ENCODE assay signal across 8 cellular contexts in genomic region chr1:196309386-196309785, GRCh38.
DNase-seq lines count a peak whose midpoint lies in the region; ATAC-seq, FAIRE-seq and TF ChIP-seq lines count a peak whose summit lies in the region.

No MANE protein-coding gene starts in this region.

- no peak for ATAC-seq in heart right ventricle
- no peak for ATAC-seq in Right ventricle myocardium superior (ENCODE audit: poor library complexity)
- ATAC-seq in GM18498 (IDR thresholded peaks at IDR 0.05; ENCODE audit: unreplicated experiment), result no peak
- ATAC-seq in activated naive CD4-positive, alpha-beta T cell treated with anti-CD3 and anti-CD28 coated beads, Interleukin-2, amount 50 U/mL, for 72 hours, result no peak

- in situ Hi-C loops in transverse colon (cut with MboI; ENCODE audit: low pct_ligation_motif_present in 1 of 4, low pct_unique_long_range_greater_than_20kb in 1 of 4, low sequenced_read_pairs in 3 of 4), result no loop called here

- FAIRE-seq in bronchial epithelial cell (lab: Jason Lieb, UNC), result no peak

- TF ChIP-seq EP300 in transverse colon (IDR thresholded peaks at IDR 0.05; ENCODE audit: low read depth), result no peak

- no peak overlapping the region for H3K4me3 ChIP-seq in heart right ventricle
- no peak overlapping the region for H3K4me3 ChIP-seq in bronchial epithelial cell (ENCODE audit: low read depth, low read length)
- H3K4me3 ChIP-seq in transverse colon, result no peak overlapping the region

- no peak overlapping the region for H3K27ac ChIP-seq in heart right ventricle
- H3K27ac ChIP-seq in transverse colon, result no peak overlapping the region

- no peak for TF ChIP-seq POLR2A in transverse colon (IDR thresholded peaks at IDR 0.05)

- H3K27me3 ChIP-seq in heart right ventricle (no peaks in the 10 kb centered on the region), bronchial epithelial cell (ENCODE audit: control insufficient read depth, insufficient read depth, low read length) (no peaks in the 10 kb centered on the region), transverse colon (no peaks in the 10 kb centered on the region)

- H3K9me3 ChIP-seq in heart right ventricle (no peaks in the 10 kb centered on the region), transverse colon (no peaks in the 10 kb centered on the region)

- no peaks in the 10 kb centered on the region for H3K36me3 ChIP-seq in heart right ventricle
- no peaks in the 10 kb centered on the region for H3K36me3 ChIP-seq in bronchial epithelial cell (ENCODE audit: control insufficient read depth, insufficient read depth, low read length)
- no peaks in the 10 kb centered on the region for H3K36me3 ChIP-seq in transverse colon

- DNase-seq in heart right ventricle (no peak), Right ventricle myocardium superior (no peak), NCI-H1694 (lab: John Stamatoyannopoulos, UW) (peak; percentile 17), bronchial epithelial cell (ENCODE audit: low read depth) (peak; percentile 62), superior temporal gyrus (ENCODE audit: extremely low spot score) (peak; percentile 69), transverse colon (no peak)
- DNase-seq in activated naive CD4-positive, alpha-beta T cell treated with anti-CD3 and anti-CD28 coated beads, Interleukin-2, amount 50 U/mL, for 72 hours (ENCODE audit: low spot score in 2 of 2), result no peak

- no peaks in the 10 kb centered on the region for H3K36me3 Mint-ChIP-seq in activated naive CD4-positive, alpha-beta T cell treated with anti-CD3 and anti-CD28 coated beads, Interleukin-2, amount 50 U/mL, for 72 hours

- no peak overlapping the region for H3K27ac Mint-ChIP-seq in activated naive CD4-positive, alpha-beta T cell treated with anti-CD3 and anti-CD28 coated beads, Interleukin-2, amount 50 U/mL, for 72 hours

- WGBS in heart right ventricle, 2 donors, result 63 to 69% methylated on average over 1 of the region's 1 CpG
- 38 to 58% methylated on average over 1 of the region's 1 CpG for WGBS in transverse colon (ENCODE audit: low coverage in 1 of 2), 2 donors

- no peaks in the 10 kb centered on the region for H3K4me1 ChIP-seq in heart right ventricle
- no peaks in the 10 kb centered on the region for H3K4me1 ChIP-seq in transverse colon

- H3K9me3 Mint-ChIP-seq in activated naive CD4-positive, alpha-beta T cell treated with anti-CD3 and anti-CD28 coated beads, Interleukin-2, amount 50 U/mL, for 72 hours, result peaks cover 0 to 3% of the 10 kb centered on the region in 2 donors

- peak in 7 of 9 donors; percentile 16 to 50 (median 33) for TF ChIP-seq CTCF in heart right ventricle (IDR thresholded peaks at IDR 0.05)
- no peak for TF ChIP-seq CTCF in bronchial epithelial cell (IDR thresholded peaks at IDR 0.05; ENCODE audit: insufficient read depth, low read length, severe bottlenecking)
- TF ChIP-seq CTCF in transverse colon (IDR thresholded peaks at IDR 0.05), result no peak

- intact Hi-C loops in heart right ventricle (cut with DNase I), result loop anchor here in 3 of 10 donors (5.0 to 10.0 kb wide), 3 partner anchors 162 to 367 kb away; no protein-coding TSS in a partner anchor
- intact Hi-C loops in Right ventricle myocardium superior (cut with DNase I), result loop anchor here (10.0 kb wide), 1 partner anchor 145 kb away; no protein-coding TSS in a partner anchor
- intact Hi-C loops in transverse colon (cut with DNase I; ENCODE audit: low total_unique reads), result no loop called here

Comparison
In these comparisons a context has a peak if more than half of its experiments do, and no peak if none do; other contexts are left out.
1. DNase-seq: peak in NCI-H1694 (single experiment), bronchial epithelial cell (single experiment) and superior temporal gyrus (single experiment); none in heart right ventricle (0 of 2), Right ventricle myocardium superior (single experiment), transverse colon (single experiment) and activated naive CD4-positive, alpha-beta T cell treated with anti-CD3 and anti-CD28 coated beads, Interleukin-2, amount 50 U/mL, for 72 hours (0 of 2).
2. CTCF ChIP-seq: peak in heart right ventricle (7 of 9); none in bronchial epithelial cell (single experiment) and transverse colon (0 of 5).